2 cellular contexts compared by ENCODE assay signal in the genomic region with DNA sequence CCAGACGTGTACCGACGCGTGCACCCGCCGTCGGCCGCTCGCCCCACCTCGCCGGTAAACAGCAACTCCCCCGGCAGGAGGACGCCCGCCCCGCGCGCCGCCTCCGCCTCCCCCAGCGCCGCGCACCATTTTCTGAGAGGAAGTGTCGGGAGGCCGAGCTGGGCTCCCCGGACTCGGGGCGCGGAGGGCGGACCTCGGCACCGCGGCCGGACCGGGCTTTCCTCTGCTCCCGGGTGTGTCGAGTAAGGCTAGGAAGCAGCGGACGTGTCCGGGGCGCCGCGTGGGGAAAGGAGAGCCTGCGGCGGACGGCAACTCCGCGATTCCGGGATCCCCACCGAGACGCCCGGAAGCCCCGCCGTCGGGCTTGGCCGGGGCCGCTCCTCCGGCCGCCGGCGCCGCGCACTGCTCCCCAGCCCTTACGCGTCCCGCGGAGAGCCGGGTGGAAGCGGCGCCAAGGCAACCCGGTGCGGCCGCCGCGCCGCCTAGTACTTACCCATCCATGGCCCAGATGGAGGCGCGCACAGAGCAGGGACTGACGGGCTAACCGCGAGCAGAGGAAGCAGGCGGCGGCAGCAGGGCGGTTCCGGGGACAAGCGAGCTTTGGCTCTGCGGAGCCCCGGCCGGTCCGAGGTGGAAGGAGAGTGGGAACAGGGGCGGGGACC.
TF ChIP-seq lines count a peak whose summit lies in the region.

A gene with protein sequence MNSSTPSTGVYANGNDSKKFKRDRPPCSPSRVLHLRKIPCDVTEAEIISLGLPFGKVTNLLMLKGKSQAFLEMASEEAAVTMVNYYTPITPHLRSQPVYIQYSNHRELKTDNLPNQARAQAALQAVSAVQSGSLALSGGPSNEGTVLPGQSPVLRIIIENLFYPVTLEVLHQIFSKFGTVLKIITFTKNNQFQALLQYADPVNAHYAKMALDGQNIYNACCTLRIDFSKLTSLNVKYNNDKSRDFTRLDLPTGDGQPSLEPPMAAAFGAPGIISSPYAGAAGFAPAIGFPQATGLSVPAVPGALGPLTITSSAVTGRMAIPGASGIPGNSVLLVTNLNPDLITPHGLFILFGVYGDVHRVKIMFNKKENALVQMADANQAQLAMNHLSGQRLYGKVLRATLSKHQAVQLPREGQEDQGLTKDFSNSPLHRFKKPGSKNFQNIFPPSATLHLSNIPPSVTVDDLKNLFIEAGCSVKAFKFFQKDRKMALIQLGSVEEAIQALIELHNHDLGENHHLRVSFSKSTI (minus strand): TSS at position 643 of the 662 bp plus-strand sequence. CDS start 35,754 bp downstream, outside the sequence.

TF ChIP-seq in HEK293T, 16 proteins besides CTCF, POLR2A, EP300 and RAD21:
- no peak for TF ChIP-seq CTBP1 (IDR thresholded peaks at IDR 0.05; ENCODE audit: borderline replicate concordance)
- TF ChIP-seq LEF1 (IDR thresholded peaks at IDR 0.05; ENCODE audit: borderline replicate concordance), result no peak
- TF ChIP-seq, protein P1, sequence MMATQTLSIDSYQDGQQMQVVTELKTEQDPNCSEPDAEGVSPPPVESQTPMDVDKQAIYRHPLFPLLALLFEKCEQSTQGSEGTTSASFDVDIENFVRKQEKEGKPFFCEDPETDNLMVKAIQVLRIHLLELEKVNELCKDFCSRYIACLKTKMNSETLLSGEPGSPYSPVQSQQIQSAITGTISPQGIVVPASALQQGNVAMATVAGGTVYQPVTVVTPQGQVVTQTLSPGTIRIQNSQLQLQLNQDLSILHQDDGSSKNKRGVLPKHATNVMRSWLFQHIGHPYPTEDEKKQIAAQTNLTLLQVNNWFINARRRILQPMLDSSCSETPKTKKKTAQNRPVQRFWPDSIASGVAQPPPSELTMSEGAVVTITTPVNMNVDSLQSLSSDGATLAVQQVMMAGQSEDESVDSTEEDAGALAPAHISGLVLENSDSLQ (IDR thresholded peaks at IDR 0.05), result no peak
- TF ChIP-seq FOXM1 (IDR thresholded peaks at IDR 0.05; ENCODE audit: borderline replicate concordance), result no peak
- TF ChIP-seq FOXA1 (IDR thresholded peaks at IDR 0.05), result no peak
- no peak for TF ChIP-seq SUZ12 (IDR thresholded peaks at IDR 0.05)
- no peak for TF ChIP-seq L3MBTL2 (conservative IDR thresholded peaks at IDR 0.05)
- TF ChIP-seq SP1 (IDR thresholded peaks at IDR 0.05), result no peak
- TF ChIP-seq HDGF (IDR thresholded peaks at IDR 0.05; ENCODE audit: borderline replicate concordance), result no peak
- TF ChIP-seq BHLHE40 (IDR thresholded peaks at IDR 0.05; ENCODE audit: borderline replicate concordance), result no peak
- no peak for TF ChIP-seq ZNF384 (IDR thresholded peaks at IDR 0.05)
- TF ChIP-seq ELF4 (IDR thresholded peaks at IDR 0.05), result no peak
- TF ChIP-seq NFRKB (IDR thresholded peaks at IDR 0.05), result no peak
- TF ChIP-seq ARNT (IDR thresholded peaks at IDR 0.05), result no peak
- no peak for TF ChIP-seq FOXK2 (IDR thresholded peaks at IDR 0.05)

TF ChIP-seq in K562, 482 proteins besides CTCF, POLR2A, EP300 and RAD21 (continues in another document):
- TF ChIP-seq, protein P2, sequence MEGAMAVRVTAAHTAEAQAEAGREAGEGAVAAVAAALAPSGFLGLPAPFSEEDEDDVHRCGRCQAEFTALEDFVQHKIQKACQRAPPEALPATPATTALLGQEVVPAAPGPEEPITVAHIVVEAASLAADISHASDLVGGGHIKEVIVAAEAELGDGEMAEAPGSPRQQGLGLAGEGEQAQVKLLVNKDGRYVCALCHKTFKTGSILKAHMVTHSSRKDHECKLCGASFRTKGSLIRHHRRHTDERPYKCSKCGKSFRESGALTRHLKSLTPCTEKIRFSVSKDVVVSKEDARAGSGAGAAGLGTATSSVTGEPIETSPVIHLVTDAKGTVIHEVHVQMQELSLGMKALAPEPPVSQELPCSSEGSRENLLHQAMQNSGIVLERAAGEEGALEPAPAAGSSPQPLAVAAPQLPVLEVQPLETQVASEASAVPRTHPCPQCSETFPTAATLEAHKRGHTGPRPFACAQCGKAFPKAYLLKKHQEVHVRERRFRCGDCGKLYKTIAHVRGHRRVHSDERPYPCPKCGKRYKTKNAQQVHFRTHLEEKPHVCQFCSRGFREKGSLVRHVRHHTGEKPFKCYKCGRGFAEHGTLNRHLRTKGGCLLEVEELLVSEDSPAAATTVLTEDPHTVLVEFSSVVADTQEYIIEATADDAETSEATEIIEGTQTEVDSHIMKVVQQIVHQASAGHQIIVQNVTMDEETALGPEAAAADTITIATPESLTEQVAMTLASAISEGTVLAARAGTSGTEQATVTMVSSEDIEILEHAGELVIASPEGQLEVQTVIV (CRISPR knock-in tag; IDR thresholded peaks at IDR 0.05; ENCODE audit: borderline replicate concordance), result no peak
- TF ChIP-seq ZNF174 (CRISPR knock-in tag; IDR thresholded peaks at IDR 0.05), result no peak
- TF ChIP-seq ZC3H4 (CRISPR knock-in tag; IDR thresholded peaks at IDR 0.05; ENCODE audit: borderline replicate concordance), result peak; percentile 93; the same call in 1 of the 2 replicates
- TF ChIP-seq TAF1 (IDR thresholded peaks at IDR 0.05; ENCODE audit: control insufficient read depth, extremely low read depth, insufficient read depth, low read length, severe bottlenecking), result peak; percentile 93
- peak in 1 of 2 experiments; percentile 62; a peak in 2 of 4 replicates for TF ChIP-seq TRIM24 (IDR thresholded peaks at IDR 0.05)
- TF ChIP-seq, protein P3, sequence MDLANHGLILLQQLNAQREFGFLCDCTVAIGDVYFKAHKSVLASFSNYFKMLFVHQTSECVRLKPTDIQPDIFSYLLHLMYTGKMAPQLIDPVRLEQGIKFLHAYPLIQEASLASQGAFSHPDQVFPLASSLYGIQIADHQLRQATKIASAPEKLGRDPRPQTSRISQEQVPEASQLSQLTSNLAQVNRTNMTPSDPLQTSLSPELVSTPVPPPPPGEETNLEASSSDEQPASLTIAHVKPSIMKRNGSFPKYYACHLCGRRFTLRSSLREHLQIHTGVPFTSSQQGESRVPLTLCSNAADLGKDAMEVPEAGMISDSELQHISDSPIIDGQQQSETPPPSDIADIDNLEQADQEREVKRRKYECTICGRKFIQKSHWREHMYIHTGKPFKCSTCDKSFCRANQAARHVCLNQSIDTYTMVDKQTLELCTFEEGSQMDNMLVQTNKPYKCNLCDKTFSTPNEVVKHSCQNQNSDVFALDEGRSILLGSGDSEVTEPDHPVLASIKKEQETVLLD (IDR thresholded peaks at IDR 0.05), result no peak
- peak; percentile 93 for TF ChIP-seq POLR2G (IDR thresholded peaks at IDR 0.05; ENCODE audit: low read depth, low read length)
- TF ChIP-seq, protein P4, sequence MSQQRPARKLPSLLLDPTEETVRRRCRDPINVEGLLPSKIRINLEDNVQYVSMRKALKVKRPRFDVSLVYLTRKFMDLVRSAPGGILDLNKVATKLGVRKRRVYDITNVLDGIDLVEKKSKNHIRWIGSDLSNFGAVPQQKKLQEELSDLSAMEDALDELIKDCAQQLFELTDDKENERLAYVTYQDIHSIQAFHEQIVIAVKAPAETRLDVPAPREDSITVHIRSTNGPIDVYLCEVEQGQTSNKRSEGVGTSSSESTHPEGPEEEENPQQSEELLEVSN (IDR thresholded peaks at IDR 0.05; ENCODE audit: borderline replicate concordance in 1 of 2, extremely low read depth in 1 of 2, insufficient read depth in 1 of 2, insufficient read length in 1 of 2, low read depth in 1 of 2, low read length in 1 of 2, poor library complexity in 1 of 2, severe bottlenecking in 1 of 2), result peak; percentile 45 to 50
- no peak for TF ChIP-seq PURB (CRISPR knock-in tag; IDR thresholded peaks at IDR 0.05; ENCODE audit: low read depth)
- TF ChIP-seq BHLHE40 (IDR thresholded peaks at IDR 0.05; ENCODE audit: low read length), result peak; percentile 87; the same call in 1 of the 2 replicates
- TF ChIP-seq, protein P5, sequence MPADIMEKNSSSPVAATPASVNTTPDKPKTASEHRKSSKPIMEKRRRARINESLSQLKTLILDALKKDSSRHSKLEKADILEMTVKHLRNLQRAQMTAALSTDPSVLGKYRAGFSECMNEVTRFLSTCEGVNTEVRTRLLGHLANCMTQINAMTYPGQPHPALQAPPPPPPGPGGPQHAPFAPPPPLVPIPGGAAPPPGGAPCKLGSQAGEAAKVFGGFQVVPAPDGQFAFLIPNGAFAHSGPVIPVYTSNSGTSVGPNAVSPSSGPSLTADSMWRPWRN (IDR thresholded peaks at IDR 0.05; ENCODE audit: low read depth), result peak; percentile 93
- TF ChIP-seq FIP1L1 (IDR thresholded peaks at IDR 0.05; ENCODE audit: low read depth, low read length, poor library complexity, severe bottlenecking), result peak; percentile 71
- TF ChIP-seq TCF7L2 (IDR thresholded peaks at IDR 0.05; ENCODE audit: low read depth, low read length), result no peak
- no peak for TF ChIP-seq TAF15 (IDR thresholded peaks at IDR 0.05; ENCODE audit: low read depth, low read length)
- TF ChIP-seq KDM1A (IDR thresholded peaks at IDR 0.05), result peak in 1 of 2 experiments; percentile 61; a peak in 1 of 4 replicates
- TF ChIP-seq, protein P6, sequence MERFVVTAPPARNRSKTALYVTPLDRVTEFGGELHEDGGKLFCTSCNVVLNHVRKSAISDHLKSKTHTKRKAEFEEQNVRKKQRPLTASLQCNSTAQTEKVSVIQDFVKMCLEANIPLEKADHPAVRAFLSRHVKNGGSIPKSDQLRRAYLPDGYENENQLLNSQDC (CRISPR knock-in tag; IDR thresholded peaks at IDR 0.05), result peak; percentile 77
- TF ChIP-seq, protein P7, sequence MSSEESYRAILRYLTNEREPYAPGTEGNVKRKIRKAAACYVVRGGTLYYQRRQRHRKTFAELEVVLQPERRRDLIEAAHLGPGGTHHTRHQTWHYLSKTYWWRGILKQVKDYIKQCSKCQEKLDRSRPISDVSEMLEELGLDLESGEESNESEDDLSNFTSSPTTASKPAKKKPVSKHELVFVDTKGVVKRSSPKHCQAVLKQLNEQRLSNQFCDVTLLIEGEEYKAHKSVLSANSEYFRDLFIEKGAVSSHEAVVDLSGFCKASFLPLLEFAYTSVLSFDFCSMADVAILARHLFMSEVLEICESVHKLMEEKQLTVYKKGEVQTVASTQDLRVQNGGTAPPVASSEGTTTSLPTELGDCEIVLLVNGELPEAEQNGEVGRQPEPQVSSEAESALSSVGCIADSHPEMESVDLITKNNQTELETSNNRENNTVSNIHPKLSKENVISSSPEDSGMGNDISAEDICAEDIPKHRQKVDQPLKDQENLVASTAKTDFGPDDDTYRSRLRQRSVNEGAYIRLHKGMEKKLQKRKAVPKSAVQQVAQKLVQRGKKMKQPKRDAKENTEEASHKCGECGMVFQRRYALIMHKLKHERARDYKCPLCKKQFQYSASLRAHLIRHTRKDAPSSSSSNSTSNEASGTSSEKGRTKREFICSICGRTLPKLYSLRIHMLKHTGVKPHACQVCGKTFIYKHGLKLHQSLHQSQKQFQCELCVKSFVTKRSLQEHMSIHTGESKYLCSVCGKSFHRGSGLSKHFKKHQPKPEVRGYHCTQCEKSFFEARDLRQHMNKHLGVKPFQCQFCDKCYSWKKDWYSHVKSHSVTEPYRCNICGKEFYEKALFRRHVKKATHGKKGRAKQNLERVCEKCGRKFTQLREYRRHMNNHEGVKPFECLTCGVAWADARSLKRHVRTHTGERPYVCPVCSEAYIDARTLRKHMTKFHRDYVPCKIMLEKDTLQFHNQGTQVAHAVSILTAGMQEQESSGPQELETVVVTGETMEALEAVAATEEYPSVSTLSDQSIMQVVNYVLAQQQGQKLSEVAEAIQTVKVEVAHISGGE (CRISPR knock-in tag; IDR thresholded peaks at IDR 0.05), result peak in 1 of 3 experiments; percentile 44; a peak in 3 of 6 replicates
- TF ChIP-seq SMC3 (conservative IDR thresholded peaks at IDR 0.05; ENCODE audit: insufficient read depth, low read depth, low read length), result 0 out of 2 replicates have a peak, but pooled peaks have one; percentile 3
- TF ChIP-seq, protein P8, sequence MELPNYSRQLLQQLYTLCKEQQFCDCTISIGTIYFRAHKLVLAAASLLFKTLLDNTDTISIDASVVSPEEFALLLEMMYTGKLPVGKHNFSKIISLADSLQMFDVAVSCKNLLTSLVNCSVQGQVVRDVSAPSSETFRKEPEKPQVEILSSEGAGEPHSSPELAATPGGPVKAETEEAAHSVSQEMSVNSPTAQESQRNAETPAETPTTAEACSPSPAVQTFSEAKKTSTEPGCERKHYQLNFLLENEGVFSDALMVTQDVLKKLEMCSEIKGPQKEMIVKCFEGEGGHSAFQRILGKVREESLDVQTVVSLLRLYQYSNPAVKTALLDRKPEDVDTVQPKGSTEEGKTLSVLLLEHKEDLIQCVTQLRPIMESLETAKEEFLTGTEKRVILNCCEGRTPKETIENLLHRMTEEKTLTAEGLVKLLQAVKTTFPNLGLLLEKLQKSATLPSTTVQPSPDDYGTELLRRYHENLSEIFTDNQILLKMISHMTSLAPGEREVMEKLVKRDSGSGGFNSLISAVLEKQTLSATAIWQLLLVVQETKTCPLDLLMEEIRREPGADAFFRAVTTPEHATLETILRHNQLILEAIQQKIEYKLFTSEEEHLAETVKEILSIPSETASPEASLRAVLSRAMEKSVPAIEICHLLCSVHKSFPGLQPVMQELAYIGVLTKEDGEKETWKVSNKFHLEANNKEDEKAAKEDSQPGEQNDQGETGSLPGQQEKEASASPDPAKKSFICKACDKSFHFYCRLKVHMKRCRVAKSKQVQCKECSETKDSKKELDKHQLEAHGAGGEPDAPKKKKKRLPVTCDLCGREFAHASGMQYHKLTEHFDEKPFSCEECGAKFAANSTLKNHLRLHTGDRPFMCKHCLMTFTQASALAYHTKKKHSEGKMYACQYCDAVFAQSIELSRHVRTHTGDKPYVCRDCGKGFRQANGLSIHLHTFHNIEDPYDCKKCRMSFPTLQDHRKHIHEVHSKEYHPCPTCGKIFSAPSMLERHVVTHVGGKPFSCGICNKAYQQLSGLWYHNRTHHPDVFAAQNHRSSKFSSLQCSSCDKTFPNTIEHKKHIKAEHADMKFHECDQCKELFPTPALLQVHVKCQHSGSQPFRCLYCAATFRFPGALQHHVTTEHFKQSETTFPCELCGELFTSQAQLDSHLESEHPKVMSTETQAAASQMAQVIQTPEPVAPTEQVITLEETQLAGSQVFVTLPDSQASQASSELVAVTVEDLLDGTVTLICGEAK (IDR thresholded peaks at IDR 0.05), result peak; percentile 52
- TF ChIP-seq, protein P8 (CRISPR knock-in tag; IDR thresholded peaks at IDR 0.05), result no peak
- TF ChIP-seq ARNT (IDR thresholded peaks at IDR 0.05), result no peak
- TF ChIP-seq SAP30 (IDR thresholded peaks at IDR 0.05; ENCODE audit: borderline replicate concordance, insufficient read depth, low read depth, low read length, poor library complexity, severe bottlenecking), result no peak
- TF ChIP-seq NCOR1 (IDR thresholded peaks at IDR 0.05), result peak; percentile 59
